ENCODE assay signal across 8 cellular contexts in genomic region chr13:44437356-44438233, GRCh38.
DNase-seq lines count a peak whose midpoint lies in the region; ATAC-seq and TF ChIP-seq lines count a peak whose summit lies in the region.

No MANE protein-coding gene starts in this region.

- CTCF ChIA-PET in HCT116 (lab: Charles Lee): interaction anchor here (0.7 to 4.9 kb wide), 20 partner anchors 9 to 558 kb away, joined by 3 to 91 read pairs (median 4); partner anchors contain the start of genes CCDC122 and LACC1

- H3K9me3 ChIP-seq in HCT116 (ENCODE audit: control insufficient read depth in 1 of 2, insufficient read depth in 1 of 2, low read depth in 1 of 2, low read length in 2 of 2) (no peaks in the 10 kb centered on the region), OCI-LY1 (ENCODE audit: low read length) (no peaks in the 10 kb centered on the region), upper lobe of right lung (no peaks in the 10 kb centered on the region)

- H3K9me3 Mint-ChIP-seq in CD14-positive monocyte: no peaks in the 10 kb centered on the region

- peaks cover 9 to 23% (median 13%) of the 10 kb centered on the region in 3 donors for H3K27me3 Mint-ChIP-seq in CD14-positive monocyte (ENCODE audit: low read depth in 3 of 3)

- H3K4me3 Mint-ChIP-seq in CD14-positive monocyte: peak overlapping the region in 1 of 2 donors; percentile 89

- no peak overlapping the region for H3K27ac Mint-ChIP-seq in CD14-positive monocyte

- TSS peak; percentile 79 for BruUV-seq in HCT116 (replicated peaks; lab: Mats Ljungman, UMichigan)

- peak; percentile 76 for TF ChIP-seq CTCF in CD14-positive monocyte (IDR thresholded peaks at IDR 0.05)
- peak in 2 of 3 experiments; percentile 6 to 58; a peak in 2 of 6 replicates for TF ChIP-seq CTCF in HCT116 (IDR thresholded peaks at IDR 0.05 in 2 of 3, conservative IDR thresholded peaks at IDR 0.05 in 1 of 3; ENCODE audit: borderline replicate concordance in 1 of 3, insufficient read depth in 1 of 3, low read depth in 2 of 3, low read length in 2 of 3)
- TF ChIP-seq CTCF in OCI-LY1 (IDR thresholded peaks at IDR 0.05; ENCODE audit: low read length): peak; percentile 62
- TF ChIP-seq CTCF in choroid plexus epithelial cell (conservative IDR thresholded peaks at IDR 0.05; ENCODE audit: low read depth, low read length): no peak
- TF ChIP-seq CTCF in upper lobe of right lung (IDR thresholded peaks at IDR 0.05): peak; percentile 58

- no peaks in the 10 kb centered on the region for H3K9me2 ChIP-seq in HCT116 (ENCODE audit: insufficient read depth)
- H3K9me2 ChIP-seq in OCI-LY1 (ENCODE audit: low read depth, low read length): no peaks in the 10 kb centered on the region

- H3K27ac ChIP-seq in HCT116 (ENCODE audit: low read depth, low read length) (peak overlapping the region; percentile 67), OCI-LY1 (ENCODE audit: low read depth, low read length, poor library complexity, severe bottlenecking) (peak overlapping the region; percentile 58), upper lobe of right lung (peak overlapping the region; percentile 96)

- H3K36me3 ChIP-seq in HCT116 (ENCODE audit: control insufficient read depth in 1 of 2, insufficient read depth in 2 of 2, low read length in 2 of 2): peaks cover 13 to 21% of the 10 kb centered on the region in 2 experiments; a peak in 3 of 4 replicates
- peaks cover 16% of the 10 kb centered on the region for H3K36me3 ChIP-seq in OCI-LY1 (ENCODE audit: insufficient read depth, low read length)
- H3K36me3 ChIP-seq in upper lobe of right lung: peaks cover 20% of the 10 kb centered on the region

- H2AFZ ChIP-seq in HCT116 (ENCODE audit: low read depth, low read length, poor library complexity, severe bottlenecking) (no peak overlapping the region), OCI-LY1 (ENCODE audit: low read length) (no peak overlapping the region)

- H3K4me2 ChIP-seq in HCT116 (ENCODE audit: low read length) (peak overlapping the region; percentile 93), OCI-LY1 (ENCODE audit: low read length) (peak overlapping the region; percentile 76)

- peaks cover 9 to 23% of the 10 kb centered on the region in 2 donors for H3K36me3 Mint-ChIP-seq in CD14-positive monocyte

- H4K20me1 ChIP-seq in HCT116 (ENCODE audit: insufficient read depth) (peaks cover 6% of the 10 kb centered on the region; the same call in 1 of the 2 replicates), OCI-LY1 (ENCODE audit: insufficient read depth, low read length) (no peaks in the 10 kb centered on the region)

- DNase-seq in CD14-positive monocyte (ENCODE audit: low spot score) (no peak), HCT116 (ENCODE audit: low read depth, low spot score) (no peak), choroid plexus epithelial cell (ENCODE audit: low read depth) (peak; percentile 60), lung microvascular endothelial cell (ENCODE audit: low read depth in 2 of 2) (peak; percentile 59 to 69), upper lobe of right lung (no peak)

- no peaks in the 10 kb centered on the region for H3K27me3 ChIP-seq in HCT116 (ENCODE audit: insufficient read depth, low read length)
- no peaks in the 10 kb centered on the region for H3K27me3 ChIP-seq in OCI-LY1 (ENCODE audit: insufficient read depth, low read length)
- no peaks in the 10 kb centered on the region for H3K27me3 ChIP-seq in upper lobe of right lung

- no peak for TF ChIP-seq POLR2A in HCT116 (IDR thresholded peaks at IDR 0.05; ENCODE audit: borderline replicate concordance, extremely low read depth, insufficient read depth, insufficient read length)

- peak overlapping the region; percentile 54 to 90 for H3K4me3 ChIP-seq in HCT116 (replicated peaks in 1 of 2; ENCODE audit: low read depth in 1 of 2, low read length in 2 of 2)
- peak overlapping the region; percentile 65 for H3K4me3 ChIP-seq in OCI-LY1 (ENCODE audit: low read depth, low read length, poor library complexity, severe bottlenecking)
- peak overlapping the region; percentile 77 for H3K4me3 ChIP-seq in choroid plexus epithelial cell (ENCODE audit: low read depth, low read length)
- peak overlapping the region; percentile 87 for H3K4me3 ChIP-seq in upper lobe of right lung

- H3K4me1 Mint-ChIP-seq in CD14-positive monocyte: peaks cover 26% of the 10 kb centered on the region

- ATAC-seq in HCT116 (no peak), upper lobe of right lung (no peak), GM21528 (IDR thresholded peaks at IDR 0.05; ENCODE audit: low FRiP score, unreplicated experiment) (no peak), HG03565 (IDR thresholded peaks at IDR 0.05; ENCODE audit: unreplicated experiment) (no peak)

- RAD21 ChIA-PET in HCT116 (lab: Charles Lee; ENCODE audit: low non-redundant PET in 1 of 2, low total read pairs in 2 of 2, uncharacterized antibody in 2 of 2, unreplicated experiment in 2 of 2): interaction anchor here (0.7 to 2.3 kb wide), 11 partner anchors 81 to 532 kb away, joined by 3 to 19 read pairs (median 5); no protein-coding TSS in a partner anchor

- POLR2A ChIA-PET in HCT116 (lab: Charles Lee): interaction anchor here (0.6 to 7.6 kb wide), 59 partner anchors 9 to 530 kb away, joined by 3 to 172 read pairs (median 5); no protein-coding TSS in a partner anchor

- no peak for TF ChIP-seq RAD21 in HCT116 (IDR thresholded peaks at IDR 0.05; ENCODE audit: low read depth)

- H3K79me2 ChIP-seq in HCT116 (ENCODE audit: insufficient read depth, low read length): peaks cover 29% of the 10 kb centered on the region
- no peaks in the 10 kb centered on the region for H3K79me2 ChIP-seq in OCI-LY1 (ENCODE audit: insufficient read depth, low read length)

- H3K9ac ChIP-seq in HCT116 (ENCODE audit: low read length) (peak overlapping the region; percentile 90), OCI-LY1 (ENCODE audit: low read length) (peak overlapping the region; percentile 71)

- peaks cover 28 to 47% of the 10 kb centered on the region in 2 experiments for H3K4me1 ChIP-seq in HCT116 (ENCODE audit: control insufficient read depth in 1 of 2, insufficient read depth in 2 of 2, low read length in 2 of 2)
- peaks cover 23% of the 10 kb centered on the region for H3K4me1 ChIP-seq in OCI-LY1 (ENCODE audit: insufficient read depth, low read length, severe bottlenecking)
- peaks cover 26% of the 10 kb centered on the region for H3K4me1 ChIP-seq in upper lobe of right lung

- H3F3A ChIP-seq in OCI-LY1 (ENCODE audit: insufficient read depth, low read length): no peaks in the 10 kb centered on the region

- intact Hi-C loops in CD14-positive monocyte (cut with micrococcal nuclease) (loop anchor here (2.0 to 10.0 kb wide), 8 partner anchors 133 to 530 kb away; no protein-coding TSS in a partner anchor), HCT116 (cut with micrococcal nuclease) (loop anchor here (1.0 to 5.0 kb wide), 3 partner anchors 35 to 529 kb away; no protein-coding TSS in a partner anchor), upper lobe of right lung (cut with DNase I) (loop anchor here (5.0 to 10.0 kb wide), 3 partner anchors 203 to 533 kb away; no protein-coding TSS in a partner anchor)

TF ChIP-seq in HCT116, 20 proteins besides CTCF, POLR2A, EP300 and RAD21:
- no peak for TF ChIP-seq ZNF274 (IDR thresholded peaks at IDR 0.05; ENCODE audit: low read depth, low read length)
- no peak for TF ChIP-seq CEBPB (IDR thresholded peaks at IDR 0.05; ENCODE audit: low read depth)
- no peak for TF ChIP-seq ZBTB33 (IDR thresholded peaks at IDR 0.05; ENCODE audit: extremely low read depth, insufficient replicate concordance, low read length)
- TF ChIP-seq YY1 (IDR thresholded peaks at IDR 0.05; ENCODE audit: extremely low read depth, insufficient replicate concordance, low read depth, low read length): no peak
- TF ChIP-seq ZFX (IDR thresholded peaks at IDR 0.05): no peak

Comparison
In these comparisons a context has a peak if more than half of its experiments do, and no peak if none do; other contexts are left out.
1. DNase-seq: peak in choroid plexus epithelial cell (single experiment) and lung microvascular endothelial cell (2 of 2); none in CD14-positive monocyte (single experiment), HCT116 (single experiment) and upper lobe of right lung (single experiment).
2. Peak in every context shown above with its lines, with median percentiles within 50 percentile points of each other: H3K27ac ChIP-seq and H3K4me3 ChIP-seq.